ENCODE assay signal across 15 cellular contexts in the genomic region with DNA sequence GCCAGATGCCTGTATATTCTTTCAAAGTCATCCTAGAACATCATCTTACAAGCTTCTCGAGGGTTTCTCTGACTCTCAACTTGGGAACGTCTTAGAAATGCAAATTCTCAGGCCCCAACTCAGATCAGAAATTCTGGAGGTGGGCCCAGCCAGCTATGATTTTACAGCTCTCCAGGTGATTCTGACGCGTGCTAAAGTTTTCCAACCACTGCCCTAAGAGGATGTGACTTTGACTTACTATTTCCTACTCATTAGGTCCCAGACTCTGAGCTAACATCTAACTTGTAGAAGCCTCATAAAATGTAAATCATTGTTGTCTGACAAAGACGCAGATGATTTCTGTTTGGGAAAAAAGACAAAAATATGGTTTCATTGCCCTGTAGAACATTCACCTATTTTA.
"Had no signal": no experiment of that assay in that cellular context is flagged by ENCODE, and none has a peak within 500 bp of the region (broad histone marks: within the 10 kb centered on the region; RNA-seq: fewer than 3 reads in every experiment).

No MANE protein-coding gene starts in this region.

- H3K27ac ChIP-seq: breast epithelium, left lung, tibial nerve, WERI-Rb-1 had no signal

- H3K27ac Mint-ChIP-seq: activated CD8-positive, alpha-beta T cell treated with anti-CD3 and anti-CD28 coated beads, Interleukin-2, amount 10 ng/mL, durations not matched to agents 7 days and 5 days; activated naive CD4-positive, alpha-beta T cell treated with anti-CD3 and anti-CD28 coated beads for 36 hours; progenitor cell of endocrine pancreas had no signal

- H3K27me3 ChIP-seq: breast epithelium, gastroesophageal sphincter, heart left ventricle, left lung, tibial nerve had no signal

- H3K36me3 ChIP-seq: breast epithelium, left lung, tibial nerve, WERI-Rb-1 had no signal

- DNase-seq: activated CD4-positive, alpha-beta T cell treated with anti-CD3 and anti-CD28 coated beads for 1 hour; activated CD8-positive, alpha-beta T cell treated with anti-CD3 and anti-CD28 coated beads, Interleukin-2, amount 10 ng/mL, durations not matched to agents 7 days and 5 days; activated naive CD4-positive, alpha-beta T cell treated with anti-CD3 and anti-CD28 coated beads for 36 hours; cortex of kidney; effector CD4-positive, alpha-beta T cell; heart left ventricle; left lung; T-helper 2 cell; WERI-Rb-1 had no signal

- H3K9me3 Mint-ChIP-seq: activated naive CD4-positive, alpha-beta T cell treated with anti-CD3 and anti-CD28 coated beads for 36 hours; neural crest cell had no signal

- ATAC-seq: activated CD8-positive, alpha-beta T cell treated with anti-CD3 and anti-CD28 coated beads, Interleukin-2, amount 10 ng/mL, durations not matched to agents 7 days and 5 days; esophagus mucosa; gastroesophageal sphincter; heart left ventricle had no signal

- H3K4me3 ChIP-seq: breast epithelium, gastroesophageal sphincter, heart left ventricle, left lung, tibial nerve had no signal

- H3K4me1 ChIP-seq: breast epithelium, tibial nerve had no signal

- H3K9me3 ChIP-seq: breast epithelium, gastroesophageal sphincter, heart left ventricle, left lung, tibial nerve had no signal
